In genomic region chr4:602559-602942, GRCh38 we compare ENCODE assay signal across 8 cellular contexts. TPM values are rescaled to one million over a fixed set of nuclear protein-coding genes. Genes with fewer than 3 reads are reported as not detected.
DNase-seq lines count a peak whose midpoint lies in the region; ATAC-seq and TF ChIP-seq lines count a peak whose summit lies in the region.

No MANE protein-coding gene starts in this region.

- no peak overlapping the region for H3K27ac ChIP-seq in upper lobe of left lung

- peak; percentile 65 to 97 for ATAC-seq in naive thymus-derived CD8-positive, alpha-beta T cell
- ATAC-seq in upper lobe of left lung (ENCODE audit: low FRiP score in 2 of 2) = peak; percentile 58 to 82
- no peak for ATAC-seq in GM21526 (IDR thresholded peaks at IDR 0.05; ENCODE audit: low FRiP score, unreplicated experiment)
- ATAC-seq in HG02678 (IDR thresholded peaks at IDR 0.05; ENCODE audit: unreplicated experiment) = no peak

- H3K36me3 ChIP-seq in upper lobe of left lung = no peaks in the 10 kb centered on the region

- no peaks in the 10 kb centered on the region for H3K36me3 Mint-ChIP-seq in chondrocyte (ENCODE audit: low read depth)
- peaks cover 0 to 3% (median 0%) of the 10 kb centered on the region in 3 donors for H3K36me3 Mint-ChIP-seq in naive thymus-derived CD8-positive, alpha-beta T cell

- H3K27me3 ChIP-seq in upper lobe of left lung = peaks cover 0 to 4% (median 0%) of the 10 kb centered on the region in 4 donors

- no peak for TF ChIP-seq POLR2A in upper lobe of left lung (IDR thresholded peaks at IDR 0.05)

- H3K4me1 ChIP-seq in upper lobe of left lung = no peaks in the 10 kb centered on the region

- peaks cover 8% of the 10 kb centered on the region for H3K27me3 Mint-ChIP-seq in chondrocyte (ENCODE audit: low read depth)
- H3K27me3 Mint-ChIP-seq in naive thymus-derived CD8-positive, alpha-beta T cell = peaks cover 13 to 42% (median 19%) of the 10 kb centered on the region in 5 donors

- no peak for DNase-seq in AG10803 (ENCODE audit: low read depth)
- DNase-seq in HK-2 (ENCODE audit: unreplicated experiment) = peak; percentile 83
- DNase-seq in T-helper 1 cell = peak in 3 of 5 donors; percentile 17 to 23 (median 22)
- DNase-seq in chondrocyte (ENCODE audit: low spot score) = peak; percentile 69
- DNase-seq in naive thymus-derived CD8-positive, alpha-beta T cell = peak; percentile 30 to 83 (median 56)
- DNase-seq in upper lobe of left lung = peak; percentile 62 to 85

- no peak for TF ChIP-seq EP300 in upper lobe of left lung (IDR thresholded peaks at IDR 0.05)

- no peaks in the 10 kb centered on the region for H3K4me1 Mint-ChIP-seq in chondrocyte (ENCODE audit: low read depth)
- peaks cover 6 to 16% (median 10%) of the 10 kb centered on the region in 4 donors for H3K4me1 Mint-ChIP-seq in naive thymus-derived CD8-positive, alpha-beta T cell

- WGBS in upper lobe of left lung, 2 donors = 8 to 24% methylated on average over 4 to 7 of the region's 8 CpGs

- no peak overlapping the region for H3K4me3 ChIP-seq in AG10803 (ENCODE audit: low read length)
- no peak overlapping the region for H3K4me3 ChIP-seq in upper lobe of left lung

- H3K9me3 Mint-ChIP-seq in chondrocyte (ENCODE audit: low read depth) = no peaks in the 10 kb centered on the region
- no peaks in the 10 kb centered on the region for H3K9me3 Mint-ChIP-seq in naive thymus-derived CD8-positive, alpha-beta T cell

- H3K9me3 ChIP-seq in upper lobe of left lung = no peaks in the 10 kb centered on the region

- 0 out of 2 replicates have a peak, but pooled peaks have one; percentile 3 for TF ChIP-seq CTCF in AG10803 (conservative IDR thresholded peaks at IDR 0.05; ENCODE audit: low read length)
- TF ChIP-seq CTCF in chondrocyte (IDR thresholded peaks at IDR 0.05) = peak; percentile 42
- TF ChIP-seq CTCF in upper lobe of left lung (IDR thresholded peaks at IDR 0.05) = peak; percentile 39 to 79 (median 60)

- no peak overlapping the region for H3K27ac Mint-ChIP-seq in chondrocyte (ENCODE audit: unreplicated experiment)
- peak overlapping the region in 1 of 10 donors; percentile 44 for H3K27ac Mint-ChIP-seq in naive thymus-derived CD8-positive, alpha-beta T cell

- no peak overlapping the region for H3K4me3 Mint-ChIP-seq in chondrocyte (ENCODE audit: unreplicated experiment)
- H3K4me3 Mint-ChIP-seq in naive thymus-derived CD8-positive, alpha-beta T cell = no peak overlapping the region

- POLR2A ChIA-PET in naive thymus-derived CD8-positive, alpha-beta T cell (lab: Charles Lee) = no interaction called here

RNA-seq across cellular contexts. Expression of gene PDE6B, which starts 22.8 kb away (rescaled TPM):
- total RNA-seq in chondrocyte (0.46 to 2.3 TPM (median 2.3 TPM) in 3 replicates), upper lobe of left lung (10 to 100 TPM in 3 of 6 donors, 1 to 10 TPM in 3; 4.2 to 28.3 (median 9.0) TPM)
- total RNA-seq in naive thymus-derived CD8-positive, alpha-beta T cell = 10 to 100 TPM; 20.7 to 24.7 TPM
- polyA plus RNA-seq in naive thymus-derived CD8-positive, alpha-beta T cell = 10 to 100 TPM; 21.5 to 26.3 (median 25.4) TPM

RNA-seq across cellular contexts. Expression of gene TMEM271, which starts 26.5 kb away (rescaled TPM):
- total RNA-seq in chondrocyte (not detected in 3 replicates), upper lobe of left lung (not detected)
- not detected for total RNA-seq in naive thymus-derived CD8-positive, alpha-beta T cell
- polyA plus RNA-seq in naive thymus-derived CD8-positive, alpha-beta T cell = not detected

Comparison
In these comparisons a context has a peak if more than half of its experiments do, and no peak if none do; other contexts are left out.
1. CTCF ChIP-seq: peak in every context shown above with its lines; median percentile 60 in upper lobe of left lung; 42 in chondrocyte; 3 in AG10803.
2. ATAC-seq: peak in naive thymus-derived CD8-positive, alpha-beta T cell (2 of 2) and upper lobe of left lung (2 of 2); none in GM21526 (single experiment) and HG02678 (single experiment).